In the genomic region with DNA sequence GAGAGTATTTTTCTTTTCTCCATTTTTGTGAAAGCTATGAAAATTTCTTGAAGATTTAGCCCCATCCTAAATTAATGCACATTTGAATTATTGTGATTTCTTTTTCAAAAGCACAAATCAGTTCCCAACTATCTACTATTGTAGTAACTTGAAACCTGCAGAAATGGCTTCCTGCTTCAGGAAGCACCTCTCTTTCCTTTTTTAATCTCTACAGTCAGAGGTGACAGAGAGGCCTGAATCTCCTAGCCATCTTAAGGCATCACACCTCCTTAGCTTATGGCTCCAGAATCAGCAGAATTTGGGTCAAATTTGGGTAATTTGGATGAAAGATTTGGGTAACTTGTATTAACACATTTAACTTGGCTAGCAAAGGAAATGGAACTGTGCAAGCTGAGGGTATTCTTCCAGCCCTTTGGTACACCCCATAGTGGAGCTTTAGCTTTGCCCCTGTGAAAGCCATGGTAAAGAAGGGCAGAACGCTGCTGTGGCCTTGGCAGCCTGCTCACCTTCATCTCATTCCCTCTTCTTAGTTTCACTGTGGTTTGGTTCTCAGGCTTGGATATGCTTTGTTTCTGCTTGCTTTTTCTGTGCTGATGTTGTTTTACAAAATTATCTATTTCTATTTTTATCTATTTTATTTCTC, we compare ENCODE assay signal across 18 cellular contexts.
"Had no signal": no experiment of that assay in that cellular context is flagged by ENCODE, and none has a peak within 500 bp of the region (broad histone marks: within the 10 kb centered on the region; RNA-seq: fewer than 3 reads in every experiment).

No MANE protein-coding gene starts in this region.

- H3K4me1 ChIP-seq: gastrocnemius medialis, tibial nerve had no signal

- H3K27me3 ChIP-seq: brain microvascular endothelial cell, gastrocnemius medialis, heart right ventricle, spleen, tibial nerve had no signal

- H3K27ac ChIP-seq: brain microvascular endothelial cell, gastrocnemius medialis, heart right ventricle, spleen, tibial nerve had no signal

- DNase-seq: activated CD4-positive, alpha-beta T cell treated with anti-CD3 and anti-CD28 coated beads, Interleukin-2, amount 50 U/mL, for 4 hours; activated CD4-positive, CD25-positive, alpha-beta regulatory T cell treated with anti-CD3 and anti-CD28 coated beads, Interleukin-2, amount 50 U/mL, for 72 hours; activated CD8-positive, alpha-beta memory T cell treated with anti-CD3 and anti-CD28 coated beads, Interleukin-2, amount 10 ng/mL, durations not matched to agents 7 days and 5 days; activated gamma-delta T cell; activated naive CD8-positive, alpha-beta T cell treated with anti-CD3 and anti-CD28 coated beads for 36 hours; activated T-cell treated with anti-CD3 and anti-CD28 coated beads, Interleukin-2, amount 50 U/mL, for 24 hours; brain microvascular endothelial cell; gastrocnemius medialis; heart right ventricle; kidney glomerular epithelial cell; natural killer cell; occipital lobe; spleen; stimulated activated CD4-positive, alpha-beta T cell treated with anti-CD3 and anti-CD28 coated beads, Interleukin-1b, Interleukin-23, amount 100 ng/mL, for 48 hours; T-helper 2 cell had no signal

- H3K36me3 ChIP-seq: brain microvascular endothelial cell, gastrocnemius medialis, heart right ventricle, spleen, tibial nerve had no signal

- H3K4me3 ChIP-seq: gastrocnemius medialis, heart right ventricle, spleen, tibial nerve had no signal

- ATAC-seq: activated CD8-positive, alpha-beta memory T cell treated with anti-CD3 and anti-CD28 coated beads, Interleukin-2, amount 10 ng/mL, durations not matched to agents 7 days and 5 days; gastrocnemius medialis; heart right ventricle; natural killer cell; sciatic nerve; stimulated activated memory B cell treated with anti-CD40 and anti-IgM and Interleukin-4, amounts not matched to agents 10 μg/mL and 1 μg/mL and 100 μg/mL, for 72 hours had no signal

- H3K9me3 ChIP-seq: gastrocnemius medialis, heart right ventricle, spleen, tibial nerve had no signal
